In genomic region chr2:17800219-17800618, GRCh38 we compare ENCODE assay signal across 13 cellular contexts. TPM values are rescaled to one million over a fixed set of nuclear protein-coding genes. Genes with fewer than 3 reads are reported as not detected.
A peak's percentile ranks its signal among the peaks of the same experiment; 100 is the strongest.
DNase-seq lines count a peak whose midpoint lies in the region; ATAC-seq and TF ChIP-seq lines count a peak whose summit lies in the region.
"Had no signal": no experiment of that assay in that cellular context is flagged by ENCODE, and none has a peak within 500 bp of the region (broad histone marks: within the 10 kb centered on the region; RNA-seq: fewer than 3 reads in every experiment).

No MANE protein-coding gene starts in this region.

- CTCF ChIA-PET in RWPE1 (lab: Yijun Ruan, JAX) = no interaction called here

- no peak for TF ChIP-seq POLR2A in testis (IDR thresholded peaks at IDR 0.05)

- TF ChIP-seq CTCF in testis (IDR thresholded peaks at IDR 0.05) (no peak), RWPE1 (conservative IDR thresholded peaks at IDR 0.05; ENCODE audit: low read depth) (no peak)

- no peak for DNase-seq in Right ventricle myocardium inferior (ENCODE audit: missing footprints)
- DNase-seq in cardiac septum (ENCODE audit: low spot score) = no peak
- DNase-seq in SK-MEL-5 (ENCODE audit: low read depth, low spot score) = peak; percentile 44
- DNase-seq in right cardiac atrium = peak in 1 of 3 donors; percentile 59
- DNase-seq in testis = peak; percentile 43
- no peak for DNase-seq in DMS153 (lab: John Stamatoyannopoulos, UW)
- no peak for DNase-seq in RWPE1 (ENCODE audit: low spot score)
- DNase-seq: activated CD4-positive, alpha-beta T cell treated with anti-CD3 and anti-CD28 coated beads for 1 hour; NCI-H187 treated with DMSO at 0.1 percent for 48 hours; stimulated activated CD8-positive, alpha-beta memory T cell treated with anti-CD3 and anti-CD28 coated beads, Interleukin-4, amount 100 ng/mL, for 48 hours had no signal

- no peaks in the 10 kb centered on the region for H3K27me3 ChIP-seq in right cardiac atrium (ENCODE audit: control insufficient read depth, insufficient read depth)
- H3K27me3 ChIP-seq in testis = no peaks in the 10 kb centered on the region

- in situ Hi-C loops in SK-MEL-5 (cut with HindIII; ENCODE audit: low pct_unique_long_range_greater_than_20kb, low sequenced_read_pairs) = no loop called here

- peaks cover 7% of the 10 kb centered on the region for H3K4me1 ChIP-seq in right cardiac atrium (ENCODE audit: control insufficient read depth, insufficient read depth, low read length)
- H3K4me1 ChIP-seq in testis = peaks cover 33% of the 10 kb centered on the region

- intact Hi-C loops in Right ventricle myocardium inferior (cut with DNase I) = no loop called here
- intact Hi-C loops in cardiac septum (cut with DNase I) = no loop called here
- intact Hi-C loops in right cardiac atrium (cut with DNase I) = no loop called here
- intact Hi-C loops in testis (cut with DNase I; ENCODE audit: low total_unique reads) = no loop called here

- POLR2A ChIA-PET in RWPE1 (lab: Yijun Ruan, JAX; ENCODE audit: low non-redundant PET) = no interaction called here

- ATAC-seq in Right ventricle myocardium inferior (peak; percentile 81), right cardiac atrium (peak; percentile 84), GM21825 (IDR thresholded peaks at IDR 0.05; ENCODE audit: unreplicated experiment) (no peak)

- H3K36me3 ChIP-seq in testis (ENCODE audit: low read depth, missing control alignments) = no peaks in the 10 kb centered on the region

- WGBS in right cardiac atrium = 33% methylated on average over 5 of the region's 5 CpGs
- 32 to 56% methylated on average over 5 of the region's 5 CpGs for WGBS in testis, 2 donors

- no peak overlapping the region for H3K4me3 ChIP-seq in right cardiac atrium (ENCODE audit: low read length)
- no peak overlapping the region for H3K4me3 ChIP-seq in testis

- H3K27ac ChIP-seq in right cardiac atrium (ENCODE audit: low read length) = peak overlapping the region; percentile 85
- H3K27ac ChIP-seq in testis = peak overlapping the region; percentile 47 to 66
- H3K27ac ChIP-seq in RWPE1 = no peak overlapping the region

- H3K9me3 ChIP-seq in right cardiac atrium (ENCODE audit: control insufficient read depth, low read length) = no peaks in the 10 kb centered on the region
- H3K9me3 ChIP-seq in testis = no peaks in the 10 kb centered on the region

RNA-seq across cellular contexts. Expression of gene MSGN1, which starts 16.0 kb away (rescaled TPM):
- total RNA-seq in Right ventricle myocardium inferior = not detected
- not detected for total RNA-seq in cardiac septum
- total RNA-seq in SK-MEL-5 (2014; rRNA removed; shearing (Covaris generic)) = not detected in 2 replicates
- not detected in 2 replicates for polyA plus RNA-seq in SK-MEL-5 (2015; cell fraction: cytosol; rRNA removed)
- not detected in 2 replicates for polyA plus RNA-seq in SK-MEL-5 (2015; cell fraction: nucleus; rRNA removed)
- not detected for total RNA-seq in right cardiac atrium
- polyA plus RNA-seq in right cardiac atrium = not detected
- total RNA-seq in testis = not detected
- not detected for polyA plus RNA-seq in testis (ENCODE audit: insufficient read depth, low read depth, low replicate concordance)
- total RNA-seq: activated T-helper 1 cell treated with anti-CD3 and anti-CD28 coated beads, Interleukin-12 subunit alpha, Interleukin-12 subunit beta, Interleukin-2, Interleukin-4 antibody, amounts not matched to agents 30 ng/mL and 10 ng/mL and 1 ng/mL, durations not matched to agents 14 hours and 24 hours and 36 hours; mucosa of gallbladder had no signal

RNA-seq across cellular contexts. Expression of gene GEN1, which starts 46.3 kb away (rescaled TPM):
- total RNA-seq in Right ventricle myocardium inferior (3.3 TPM), cardiac septum (2.7 TPM), right cardiac atrium (1 to 10 TPM; 3.5 to 5.5 (median 4.3) TPM), testis (10 to 100 TPM; 31.9 to 59.1 TPM)
- total RNA-seq in SK-MEL-5 (2014; rRNA removed; shearing (Covaris generic)) = 16.1 and 21.4 TPM in 2 replicates
- 6.8 and 12.7 TPM in 2 replicates for polyA plus RNA-seq in SK-MEL-5 (2015; cell fraction: cytosol; rRNA removed)
- 79.4 and 87.3 TPM in 2 replicates for polyA plus RNA-seq in SK-MEL-5 (2015; cell fraction: nucleus; rRNA removed)
- polyA plus RNA-seq in right cardiac atrium (1.5 TPM), testis (ENCODE audit: insufficient read depth, low read depth, low replicate concordance) (12.8 TPM)

RNA-seq across cellular contexts. Expression of gene SMC6, which starts 46.6 kb away (rescaled TPM):
- total RNA-seq in Right ventricle myocardium inferior = 12.7 TPM
- total RNA-seq in cardiac septum = 13.9 TPM
- 26.3 and 30.6 TPM in 2 replicates for total RNA-seq in SK-MEL-5 (2014; rRNA removed; shearing (Covaris generic))
- polyA plus RNA-seq in SK-MEL-5 (2015; cell fraction: cytosol; rRNA removed) = 14.8 and 18.4 TPM in 2 replicates
- polyA plus RNA-seq in SK-MEL-5 (2015; cell fraction: nucleus; rRNA removed) = 73.8 and 90.3 TPM in 2 replicates
- 10 to 100 TPM; 11.9 to 14.6 (median 13.1) TPM for total RNA-seq in right cardiac atrium
- polyA plus RNA-seq in right cardiac atrium = 10.0 TPM
- 10 to 100 TPM; 73.8 to 79.0 TPM for total RNA-seq in testis
- 21.7 TPM for polyA plus RNA-seq in testis (ENCODE audit: insufficient read depth, low read depth, low replicate concordance)

Comparison
In these comparisons a context has a peak if more than half of its experiments do, and no peak if none do; other contexts are left out.
1. DNase-seq: peak in SK-MEL-5 (single experiment) and testis (single experiment); none in Right ventricle myocardium inferior (single experiment), cardiac septum (single experiment), DMS153 (single experiment) and RWPE1 (single experiment).